In the genomic region with DNA sequence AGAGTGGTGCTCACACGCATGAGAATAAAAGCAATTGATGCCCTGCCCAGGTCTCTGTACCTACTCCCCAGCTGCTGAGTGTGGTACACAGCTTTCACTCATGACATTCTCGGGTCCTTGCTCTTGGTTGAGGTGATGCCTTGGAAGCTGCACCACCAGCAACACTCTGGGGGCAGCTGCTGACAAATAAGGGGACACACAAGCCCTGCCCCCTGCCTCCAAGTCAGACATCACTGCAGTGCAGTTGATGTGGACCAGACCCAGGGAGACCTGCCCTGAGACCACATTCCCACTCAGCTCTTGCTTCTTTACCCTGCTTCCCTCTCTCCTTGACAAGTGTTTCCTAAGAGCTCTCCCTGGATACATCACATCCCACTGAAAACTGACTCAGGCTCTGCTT, we compare ENCODE assay signal across 14 cellular contexts.
DNase-seq lines count a peak whose midpoint lies in the region; ATAC-seq and TF ChIP-seq lines count a peak whose summit lies in the region.
"Had no signal": no experiment of that assay in that cellular context is flagged by ENCODE, and none has a peak within 500 bp of the region (broad histone marks: within the 10 kb centered on the region; RNA-seq: fewer than 3 reads in every experiment).

No MANE protein-coding gene starts in this region.

- H4K8ac ChIP-seq in mesenchymal stem cell (ENCODE audit: low read length), result no peak overlapping the region

- H3K36me3 ChIP-seq in adrenal gland (replicated peaks in 1 of 2) (no peaks in the 10 kb centered on the region), mesenchymal stem cell (ENCODE audit: control insufficient read depth in 1 of 2, insufficient read depth in 2 of 2, low read depth in 1 of 2, low read length in 2 of 2) (no peaks in the 10 kb centered on the region)

- ATAC-seq in GM21786 (IDR thresholded peaks at IDR 0.05; ENCODE audit: unreplicated experiment), result no peak

- H3K14ac ChIP-seq in mesenchymal stem cell (ENCODE audit: low read length in 2 of 2), result no peak overlapping the region

- no peak overlapping the region for H4K91ac ChIP-seq in mesenchymal stem cell (ENCODE audit: low read length)

- H3K4me1 ChIP-seq in adrenal gland (replicated peaks in 1 of 2), result peaks cover 15 to 33% of the 10 kb centered on the region in 2 donors
- H3K4me1 ChIP-seq in mesenchymal stem cell (ENCODE audit: control insufficient read depth, insufficient read depth, low read depth, low read length), result no peaks in the 10 kb centered on the region
- H3K4me1 ChIP-seq: Caco-2 had no signal

- no peak overlapping the region for H3K4ac ChIP-seq in mesenchymal stem cell (ENCODE audit: low read depth in 1 of 2, low read length in 2 of 2)

- H2BK5ac ChIP-seq in mesenchymal stem cell (ENCODE audit: low read depth, low read length, poor library complexity, severe bottlenecking), result no peak overlapping the region

- H2BK12ac ChIP-seq in mesenchymal stem cell (ENCODE audit: low read length in 2 of 2), result no peak overlapping the region

- H3K4me3 ChIP-seq in adrenal gland (no peak overlapping the region), mesenchymal stem cell (ENCODE audit: insufficient read depth in 1 of 2, low read depth in 1 of 2, low read length in 2 of 2) (peak overlapping the region in 1 of 2 experiments; percentile 29)

- no peak overlapping the region for H2BK120ac ChIP-seq in mesenchymal stem cell (ENCODE audit: low read depth, low read length)

- 91 to 99% (median 96%) methylated on average over 2 of the region's 2 CpGs for WGBS in adrenal gland, 4 donors
- WGBS in mesenchymal stem cell, result 76% methylated on average over 2 of the region's 2 CpGs

- no peak overlapping the region for H2AFZ ChIP-seq in mesenchymal stem cell (ENCODE audit: low read depth, low read length)

- H3K4me2 ChIP-seq in mesenchymal stem cell (ENCODE audit: low read length, poor library complexity, severe bottlenecking), result no peak overlapping the region

- H3K9ac ChIP-seq in mesenchymal stem cell (ENCODE audit: low read length), result peak overlapping the region; percentile 75

- H2AK5ac ChIP-seq in mesenchymal stem cell (ENCODE audit: low read length, severe bottlenecking), result no peak overlapping the region

- TF ChIP-seq POLR2A in adrenal gland (IDR thresholded peaks at IDR 0.05), result no peak

- H3K27ac ChIP-seq in adrenal gland (peak overlapping the region in 4 of 5 donors; percentile 6 to 85 (median 66)), mesenchymal stem cell (ENCODE audit: low read length, poor library complexity, severe bottlenecking) (no peak overlapping the region)
- H3K27ac ChIP-seq: 22Rv1 had no signal

- intact Hi-C loops in adrenal gland (cut with DNase I), result no loop called here

- no peaks in the 10 kb centered on the region for H3K27me3 ChIP-seq in adrenal gland
- H3K27me3 ChIP-seq in mesenchymal stem cell (ENCODE audit: control insufficient read depth in 1 of 2, insufficient read depth in 1 of 2, low read length in 2 of 2), result peaks cover 5 to 61% of the 10 kb centered on the region in 2 experiments

- H3K9me3 ChIP-seq in adrenal gland (replicated peaks in 1 of 3) (no peaks in the 10 kb centered on the region), mesenchymal stem cell (ENCODE audit: control insufficient read depth, low read length) (no peaks in the 10 kb centered on the region)
- H3K9me3 ChIP-seq: Caco-2 had no signal

- H3K23ac ChIP-seq in mesenchymal stem cell (ENCODE audit: low read length in 2 of 2), result no peak overlapping the region

- no peak overlapping the region for H2BK15ac ChIP-seq in mesenchymal stem cell (ENCODE audit: low read depth, poor library complexity, severe bottlenecking)

- no peaks in the 10 kb centered on the region for H3K79me1 ChIP-seq in mesenchymal stem cell (replicated peaks; ENCODE audit: low read length, poor library complexity, severe bottlenecking)

- peak; percentile 29 for DNase-seq in activated CD8-positive, alpha-beta memory T cell treated with anti-CD3 and anti-CD28 coated beads, Interleukin-2, amount 50 U/mL, for 48 hours
- DNase-seq in activated CD8-positive, alpha-beta memory T cell treated with anti-CD3 and anti-CD28 coated beads, Interleukin-2, amount 50 U/mL, for 4 hours, result no peak
- DNase-seq in adrenal gland, result peak in 2 of 7 donors; percentile 11 to 49
- no peak for DNase-seq in mesenchymal stem cell
- DNase-seq in CD1c-positive myeloid dendritic cell (ENCODE audit: extremely low spot score), result no peak
- no peak for DNase-seq in UCSD-AML1 (lab: John Stamatoyannopoulos, UW; ENCODE audit: unreplicated experiment)
- DNase-seq: Caco-2; CD8-positive, alpha-beta memory T cell; DND-41; GDM1; GOT3; H9 had no signal

- no peak for TF ChIP-seq CTCF in adrenal gland (IDR thresholded peaks at IDR 0.05)

- no peak overlapping the region for H3K18ac ChIP-seq in mesenchymal stem cell (ENCODE audit: low read depth in 1 of 2, low read length in 2 of 2)
